23 cellular contexts compared by ENCODE assay signal in the genomic region with DNA sequence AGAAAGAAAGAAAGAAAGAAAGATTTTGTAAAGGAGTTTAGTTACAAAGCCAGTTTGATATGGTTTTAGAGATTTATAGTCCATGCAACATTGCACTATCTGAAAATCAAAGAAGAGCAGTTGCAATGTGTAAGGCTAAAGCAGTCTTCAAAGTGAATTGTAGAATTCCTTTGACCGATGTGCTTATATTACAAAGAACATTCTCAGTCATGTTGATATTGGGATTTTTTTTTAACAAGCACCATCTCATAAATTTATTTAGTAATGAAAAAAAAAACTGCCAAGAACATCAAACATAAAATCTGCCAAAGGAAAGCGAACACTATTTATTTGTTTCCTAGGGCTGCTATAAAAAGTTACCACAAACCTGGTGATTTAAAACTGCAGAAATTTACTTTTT.
"Had no signal": no experiment of that assay in that cellular context is flagged by ENCODE, and none has a peak within 500 bp of the region (broad histone marks: within the 10 kb centered on the region; RNA-seq: fewer than 3 reads in every experiment).

No MANE protein-coding gene starts in this region.

- H3K36me3 ChIP-seq: MG63, SJCRH30 had no signal

- H3K36me3 Mint-ChIP-seq: IgD-negative memory B cell had no signal

- ATAC-seq: K562, Panc1, SK-N-SH treated with all-trans-retinoic acid at 6 μM for 48 hours had no signal

- H3K27ac ChIP-seq: HL-60, KMS-11, RWPE1, SJCRH30 had no signal

- H3K27me3 Mint-ChIP-seq: IgD-negative memory B cell had no signal

- H3K4me1 ChIP-seq: SJCRH30 had no signal

- H3K27ac Mint-ChIP-seq: IgD-negative memory B cell had no signal

- H3K9ac ChIP-seq: KMS-11 had no signal

- H3K4me2 ChIP-seq: KMS-11 had no signal

- H3K4me1 Mint-ChIP-seq: IgD-negative memory B cell had no signal

- H3K27me3 ChIP-seq: MG63, SJCRH30 had no signal

- H3K4me3 ChIP-seq: K562, MG63, SJCRH30 had no signal

- DNase-seq: Kasumi-1, MG63, NCI-H1092, NCI-H1436, NCI-H187, NCI-H2029, NCI-H2081 treated with DMSO at 0.1 percent for 48 hours, NCI-H2171, NCI-H226, NCI-H446, NCI-H510A, NCI-H524 treated with DMSO at 0.1 percent for 48 hours, NCI-H69, NCI-H774, SHP77 treated with DMSO at 0.1 percent for 48 hours, SJCRH30 had no signal

- H3K4me3 Mint-ChIP-seq: IgD-negative memory B cell had no signal

- H3K9me3 ChIP-seq: SJCRH30 had no signal
